ENCODE assay signal across 22 cellular contexts in genomic region chr4:72169861-72170260, GRCh38.
"Had no signal": no experiment of that assay in that cellular context is flagged by ENCODE, and none has a peak within 500 bp of the region (broad histone marks: within the 10 kb centered on the region; RNA-seq: fewer than 3 reads in every experiment).

No MANE protein-coding gene starts in this region.

- H3K4me1 Mint-ChIP-seq: naive thymus-derived CD8-positive, alpha-beta T cell; nephron progenitor cell; stimulated activated effector memory CD8-positive, alpha-beta T cell treated with anti-CD3 and anti-CD28 coated beads, Interleukin-12 subunit alpha, Interleukin-12 subunit beta, amount 100 ng/mL, for 72 hours had no signal

- DNase-seq: effector memory CD8-positive, alpha-beta T cell; hypothalamus; left ventricle myocardium superior; lower lobe of right lung; naive thymus-derived CD8-positive, alpha-beta T cell; nephron progenitor cell; occipital lobe; ovary; psoas muscle; right cardiac atrium; sigmoid colon; stimulated activated CD4-positive, alpha-beta T cell treated with anti-CD3 and anti-CD28 coated beads, Interleukin-2, amount 100 ng/mL, for 24 hours; stimulated activated CD4-positive, alpha-beta T cell treated with anti-CD3 and anti-CD28 coated beads, Interleukin-4, amount 100 ng/mL, for 24 hours; stimulated activated naive CD8-positive, alpha-beta T cell treated with anti-CD3 and anti-CD28 coated beads, Interleukin-15, Interleukin-2, amounts not matched to agents 100 U/mL and 50 U/mL, for 24 hours had no signal

- H3K27me3 ChIP-seq: ovary, sigmoid colon, tibial nerve, upper lobe of left lung had no signal

- H3K27ac Mint-ChIP-seq: effector memory CD8-positive, alpha-beta T cell; naive thymus-derived CD8-positive, alpha-beta T cell; nephron progenitor cell; stimulated activated effector memory CD8-positive, alpha-beta T cell treated with anti-CD3 and anti-CD28 coated beads, Interleukin-12 subunit alpha, Interleukin-12 subunit beta, amount 100 ng/mL, for 72 hours had no signal

- H3K27ac ChIP-seq: lower lobe of right lung, ovary, psoas muscle, sigmoid colon, thoracic aorta, tibial nerve, upper lobe of left lung had no signal

- H3K4me1 ChIP-seq: lower lobe of right lung, psoas muscle, sigmoid colon, tibial nerve, upper lobe of left lung had no signal

- H3K4me3 ChIP-seq: lower lobe of right lung, ovary, psoas muscle, sigmoid colon, thoracic aorta, tibial nerve, upper lobe of left lung had no signal

- H3K4me3 Mint-ChIP-seq: effector memory CD8-positive, alpha-beta T cell; naive thymus-derived CD8-positive, alpha-beta T cell; nephron progenitor cell; stimulated activated effector memory CD8-positive, alpha-beta T cell treated with anti-CD3 and anti-CD28 coated beads, Interleukin-12 subunit alpha, Interleukin-12 subunit beta, amount 100 ng/mL, for 72 hours had no signal

- H3K27me3 Mint-ChIP-seq: effector memory CD8-positive, alpha-beta T cell had no signal

- FAIRE-seq: endometrium, frontal cortex, keratinocyte, urothelium cell line had no signal

- H3K36me3 ChIP-seq: lower lobe of right lung, ovary, sigmoid colon, thoracic aorta, tibial nerve, upper lobe of left lung had no signal

- H3K9me3 ChIP-seq: lower lobe of right lung, ovary, psoas muscle, thoracic aorta, upper lobe of left lung had no signal

- ATAC-seq: effector memory CD8-positive, alpha-beta T cell; left ventricle myocardium superior; lower lobe of right lung; naive thymus-derived CD8-positive, alpha-beta T cell; psoas muscle; right cardiac atrium; stimulated activated effector memory CD8-positive, alpha-beta T cell treated with anti-CD3 and anti-CD28 coated beads, Interleukin-12 subunit alpha, Interleukin-12 subunit beta, amount 100 ng/mL, for 72 hours; stimulated activated naive CD8-positive, alpha-beta T cell treated with anti-CD3 and anti-CD28 coated beads, Interleukin-15, Interleukin-2, amounts not matched to agents 100 U/mL and 50 U/mL, for 24 hours had no signal

- H3K36me3 Mint-ChIP-seq: naive thymus-derived CD8-positive, alpha-beta T cell; stimulated activated effector memory CD8-positive, alpha-beta T cell treated with anti-CD3 and anti-CD28 coated beads, Interleukin-12 subunit alpha, Interleukin-12 subunit beta, amount 100 ng/mL, for 72 hours had no signal
